1 cellular context compared by ENCODE assay signal in genomic region chr15:63003836-63004610, GRCh38.
TF ChIP-seq lines count a peak whose summit lies in the region.

No MANE protein-coding gene starts in this region.

TF ChIP-seq in WTC11, 78 proteins besides CTCF, POLR2A, EP300 and RAD21 (continued from another document):
- TF ChIP-seq ZNF532 (CRISPR knock-in tag; IDR thresholded peaks at IDR 0.05; ENCODE audit: borderline replicate concordance) (no peak), ZNF121 (CRISPR knock-in tag; IDR thresholded peaks at IDR 0.05) (no peak), TEAD1 (CRISPR knock-in tag; IDR thresholded peaks at IDR 0.05) (no peak)
